8 cellular contexts compared by ENCODE assay signal in genomic region chr16:11668590-11669379, GRCh38. TPM values are rescaled to one million over a fixed set of nuclear protein-coding genes. Genes with fewer than 3 reads are reported as not detected.
DNase-seq lines count a peak whose midpoint lies in the region; ATAC-seq lines count a peak whose summit lies in the region.

No MANE protein-coding gene starts in this region.

- H3K9me3 Mint-ChIP-seq in activated CD8-positive, alpha-beta memory T cell treated with anti-CD3 and anti-CD28 coated beads, Interleukin-2, amount 10 ng/mL, durations not matched to agents 7 days and 5 days (ENCODE audit: low read depth) = no peaks in the 10 kb centered on the region
- H3K9me3 Mint-ChIP-seq in activated naive CD4-positive, alpha-beta T cell treated with anti-CD3 and anti-CD28 coated beads for 36 hours = no peaks in the 10 kb centered on the region

- peaks cover 12% of the 10 kb centered on the region for H3K4me1 ChIP-seq in right cardiac atrium (ENCODE audit: control insufficient read depth, insufficient read depth, low read length)
- peaks cover 51 to 54% (median 52%) of the 10 kb centered on the region in 3 donors for H3K4me1 ChIP-seq in skeletal muscle tissue (ENCODE audit: control insufficient read depth in 3 of 3, insufficient read depth in 3 of 3, low read length in 3 of 3)

- H3K9me3 ChIP-seq in right cardiac atrium (ENCODE audit: control insufficient read depth, low read length) (no peaks in the 10 kb centered on the region), skeletal muscle tissue (ENCODE audit: control insufficient read depth in 3 of 3, low read length in 3 of 3) (no peaks in the 10 kb centered on the region)

- H3K4me1 Mint-ChIP-seq in activated CD8-positive, alpha-beta memory T cell treated with anti-CD3 and anti-CD28 coated beads, Interleukin-2, amount 10 ng/mL, durations not matched to agents 7 days and 5 days = peaks cover 64% of the 10 kb centered on the region
- peaks cover 73% of the 10 kb centered on the region for H3K4me1 Mint-ChIP-seq in activated naive CD4-positive, alpha-beta T cell treated with anti-CD3 and anti-CD28 coated beads for 36 hours (ENCODE audit: low read depth)

- H3K36me3 ChIP-seq in skeletal muscle tissue (ENCODE audit: control insufficient read depth in 3 of 3, insufficient read depth in 3 of 3, low read length in 3 of 3) = no peaks in the 10 kb centered on the region

- intact Hi-C loops in activated naive CD4-positive, alpha-beta T cell treated with anti-CD3 and anti-CD28 coated beads for 36 hours (cut with micrococcal nuclease) = loop anchor here (1.0 to 5.0 kb wide), 6 partner anchors 44 to 412 kb away; partner anchors contain the start of genes GSPT1, RSL1D1, TXNDC11 and ZC3H7A
- intact Hi-C loops in right cardiac atrium (cut with DNase I) = no loop called here

- peak overlapping the region; percentile 76 to 92 (median 90) for H3K9ac ChIP-seq in skeletal muscle tissue (ENCODE audit: low read depth in 1 of 3, low read length in 3 of 3)

- CTCF ChIA-PET in activated CD8-positive, alpha-beta memory T cell treated with anti-CD3 and anti-CD28 coated beads, Interleukin-2, amount 10 ng/mL, durations not matched to agents 7 days and 5 days (lab: Charles Lee) = interaction anchor here (1.3 to 1.9 kb wide), 2 partner anchors 137 to 704 kb away, joined by 5 to 6 read pairs; no protein-coding TSS in a partner anchor
- CTCF ChIA-PET in activated naive CD4-positive, alpha-beta T cell treated with anti-CD3 and anti-CD28 coated beads for 36 hours (lab: Charles Lee) = interaction anchor here (0.6 to 1.2 kb wide), 5 partner anchors 9 to 399 kb away, joined by 3 to 4 read pairs (median 3); no protein-coding TSS in a partner anchor

- WGBS in right cardiac atrium = 1% methylated on average over 88 of the region's 100 CpGs

- H3K27me3 ChIP-seq in right cardiac atrium (ENCODE audit: control insufficient read depth, insufficient read depth) = no peaks in the 10 kb centered on the region
- H3K27me3 ChIP-seq in skeletal muscle tissue (ENCODE audit: control insufficient read depth in 3 of 3, insufficient read depth in 3 of 3, low read length in 3 of 3) = no peaks in the 10 kb centered on the region

- ATAC-seq in activated CD8-positive, alpha-beta memory T cell treated with anti-CD3 and anti-CD28 coated beads, Interleukin-2, amount 10 ng/mL, durations not matched to agents 7 days and 5 days = no peak
- ATAC-seq in right cardiac atrium (peak; percentile 1 to 15), HG02678 (IDR thresholded peaks at IDR 0.05; ENCODE audit: unreplicated experiment) (no peak), GM18861 (IDR thresholded peaks at IDR 0.05; ENCODE audit: unreplicated experiment) (no peak)

- no peak overlapping the region for H3K27ac Mint-ChIP-seq in activated CD8-positive, alpha-beta memory T cell treated with anti-CD3 and anti-CD28 coated beads, Interleukin-2, amount 10 ng/mL, durations not matched to agents 7 days and 5 days
- no peak overlapping the region for H3K27ac Mint-ChIP-seq in activated naive CD4-positive, alpha-beta T cell treated with anti-CD3 and anti-CD28 coated beads for 36 hours

- H3K4me3 ChIP-seq in right cardiac atrium (ENCODE audit: low read length) (peak overlapping the region; percentile 96), skeletal muscle tissue (ENCODE audit: low read length in 3 of 3) (peak overlapping the region; percentile 77 to 85 (median 85))

- H3K27me3 Mint-ChIP-seq in activated CD8-positive, alpha-beta memory T cell treated with anti-CD3 and anti-CD28 coated beads, Interleukin-2, amount 10 ng/mL, durations not matched to agents 7 days and 5 days = peaks cover 12% of the 10 kb centered on the region
- H3K27me3 Mint-ChIP-seq in activated naive CD4-positive, alpha-beta T cell treated with anti-CD3 and anti-CD28 coated beads for 36 hours (ENCODE audit: low read depth) = no peaks in the 10 kb centered on the region

- no peak for DNase-seq in activated CD8-positive, alpha-beta memory T cell treated with anti-CD3 and anti-CD28 coated beads, Interleukin-2, amount 10 ng/mL, durations not matched to agents 7 days and 5 days
- no peak for DNase-seq in activated CD8-positive, alpha-beta memory T cell treated with anti-CD3 and anti-CD28 coated beads for 24 hours
- no peak for DNase-seq in activated naive CD4-positive, alpha-beta T cell treated with anti-CD3 and anti-CD28 coated beads for 36 hours
- DNase-seq in right cardiac atrium (peak; percentile 41 to 82 (median 77)), putamen (ENCODE audit: low spot score) (no peak)

- no peaks in the 10 kb centered on the region for H3K36me3 Mint-ChIP-seq in activated CD8-positive, alpha-beta memory T cell treated with anti-CD3 and anti-CD28 coated beads, Interleukin-2, amount 10 ng/mL, durations not matched to agents 7 days and 5 days
- H3K36me3 Mint-ChIP-seq in activated naive CD4-positive, alpha-beta T cell treated with anti-CD3 and anti-CD28 coated beads for 36 hours (ENCODE audit: low read depth) = no peaks in the 10 kb centered on the region

- H3K27ac ChIP-seq in right cardiac atrium (ENCODE audit: low read length) (peak overlapping the region; percentile 62), skeletal muscle tissue (ENCODE audit: low read depth, low read length) (peak overlapping the region; percentile 93)

- peak overlapping the region; percentile 64 for H3K4me3 Mint-ChIP-seq in activated CD8-positive, alpha-beta memory T cell treated with anti-CD3 and anti-CD28 coated beads, Interleukin-2, amount 10 ng/mL, durations not matched to agents 7 days and 5 days
- H3K4me3 Mint-ChIP-seq in activated naive CD4-positive, alpha-beta T cell treated with anti-CD3 and anti-CD28 coated beads for 36 hours = peak overlapping the region; percentile 72

RNA-seq across cellular contexts. Expression of gene SNN, which starts 0.5 kb away (rescaled TPM):
- 1 to 10 TPM; 3.0 to 4.0 TPM for total RNA-seq in activated CD8-positive, alpha-beta memory T cell treated with anti-CD3 and anti-CD28 coated beads, Interleukin-2, amount 10 ng/mL, durations not matched to agents 7 days and 5 days
- 10 to 100 TPM; 12.0 to 13.6 TPM for total RNA-seq in activated naive CD4-positive, alpha-beta T cell treated with anti-CD3 and anti-CD28 coated beads for 36 hours
- total RNA-seq in right cardiac atrium (10 to 100 TPM; 24.8 to 33.3 (median 26.1) TPM), skeletal muscle tissue (14.6 TPM)
- 24.4 TPM for polyA plus RNA-seq in right cardiac atrium

Comparison
In these comparisons a context has a peak if more than half of its experiments do, and no peak if none do; other contexts are left out.
1. ATAC-seq: peak in right cardiac atrium (2 of 2); none in activated CD8-positive, alpha-beta memory T cell treated with anti-CD3 and anti-CD28 coated beads, Interleukin-2, amount 10 ng/mL, durations not matched to agents 7 days and 5 days (single experiment), HG02678 (single experiment) and GM18861 (single experiment).
2. DNase-seq: peak in right cardiac atrium (3 of 3); none in activated CD8-positive, alpha-beta memory T cell treated with anti-CD3 and anti-CD28 coated beads, Interleukin-2, amount 10 ng/mL, durations not matched to agents 7 days and 5 days (single experiment), activated CD8-positive, alpha-beta memory T cell treated with anti-CD3 and anti-CD28 coated beads for 24 hours (single experiment), activated naive CD4-positive, alpha-beta T cell treated with anti-CD3 and anti-CD28 coated beads for 36 hours (single experiment) and putamen (single experiment).